Comparison of ENCODE assay signal across 8 cellular contexts in the genomic region with DNA sequence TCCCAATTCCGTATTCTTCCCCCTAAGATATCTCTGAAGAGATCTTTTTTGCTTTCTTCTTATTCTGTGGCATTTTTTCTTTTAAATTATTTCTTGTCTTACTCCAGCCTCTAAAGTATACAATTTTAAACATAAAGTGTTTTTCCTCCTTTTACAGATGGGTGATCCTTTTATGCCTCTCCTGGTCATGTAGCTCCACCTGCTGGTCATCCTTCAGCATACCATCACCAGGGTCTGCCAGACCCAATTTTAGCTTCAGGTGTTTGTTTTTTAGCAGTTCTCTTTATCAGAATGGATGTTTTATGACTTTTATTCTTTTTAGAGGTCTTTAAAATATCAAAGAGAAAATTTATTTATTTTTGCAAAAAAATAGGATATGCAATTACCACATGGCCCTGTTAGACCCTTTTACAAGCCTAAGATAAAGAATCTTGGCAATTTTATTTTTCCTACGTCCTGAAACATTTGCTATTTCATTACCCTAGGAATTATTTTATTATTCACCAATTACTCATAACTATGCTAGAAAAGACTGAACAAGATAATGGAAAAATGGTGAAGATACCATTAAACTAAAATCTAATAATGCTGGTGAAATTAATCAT. TPM values are rescaled to one million over a fixed set of nuclear protein-coding genes. Genes with fewer than 3 reads are reported as not detected.
DNase-seq lines count a peak whose midpoint lies in the region; ATAC-seq and TF ChIP-seq lines count a peak whose summit lies in the region.

No MANE protein-coding gene starts in this region.

- TF ChIP-seq POLR2A in heart left ventricle (IDR thresholded peaks at IDR 0.05): no peak

- peaks cover 7% of the 10 kb centered on the region; the same call in 1 of the 2 replicates for H3K36me3 ChIP-seq in Karpas-422 (ENCODE audit: insufficient read depth, low read length)
- peaks cover 0 to 7% (median under 1%) of the 10 kb centered on the region in 9 donors for H3K36me3 ChIP-seq in heart left ventricle

- H3K4me3 Mint-ChIP-seq in activated naive CD8-positive, alpha-beta T cell treated with anti-CD3 and anti-CD28 coated beads for 36 hours: no peak overlapping the region

- H3K27me3 Mint-ChIP-seq in activated naive CD8-positive, alpha-beta T cell treated with anti-CD3 and anti-CD28 coated beads for 36 hours: no peaks in the 10 kb centered on the region

- H3K9ac ChIP-seq in Karpas-422 (ENCODE audit: low read length): no peak overlapping the region

- no peaks in the 10 kb centered on the region for H3K9me2 ChIP-seq in Karpas-422 (replicated peaks; ENCODE audit: insufficient read depth, low read length)

- ATAC-seq in GM21423 (IDR thresholded peaks at IDR 0.05; ENCODE audit: unreplicated experiment): peak; percentile 67
- peak in 3 of 4 donors; percentile 50 to 71 (median 64) for ATAC-seq in heart left ventricle

- peaks cover 5% of the 10 kb centered on the region for H3K36me3 Mint-ChIP-seq in activated naive CD8-positive, alpha-beta T cell treated with anti-CD3 and anti-CD28 coated beads for 36 hours

- H3K9me3 ChIP-seq in Karpas-422 (ENCODE audit: low read length): no peaks in the 10 kb centered on the region
- H3K9me3 ChIP-seq in heart left ventricle: no peaks in the 10 kb centered on the region

- intact Hi-C loops in heart left ventricle (cut with DNase I): loop anchor here (1.0 to 10.0 kb wide), 17 partner anchors 224 to 1447 kb away; partner anchors contain the start of gene RNF152 (in 1 of the 10)

- no peaks in the 10 kb centered on the region for H4K20me1 ChIP-seq in Karpas-422 (ENCODE audit: insufficient read depth, low read depth, low read length)

- H3K27me3 ChIP-seq in Karpas-422 (ENCODE audit: low read length) (no peaks in the 10 kb centered on the region), heart left ventricle (no peaks in the 10 kb centered on the region)

- H3K4me1 ChIP-seq in Karpas-422 (ENCODE audit: low read length) (no peaks in the 10 kb centered on the region), heart left ventricle (no peaks in the 10 kb centered on the region)

- no peak overlapping the region for H2AFZ ChIP-seq in Karpas-422 (ENCODE audit: low read length)

- DNase-seq in DMS 273 treated with DMSO at 0.1 percent for 48 hours (lab: John Stamatoyannopoulos, UW) (peak; percentile 22), Karpas-422 (peak; percentile 88), SK-MEL-5 (ENCODE audit: low read depth, low spot score) (peak; percentile 68), heart left ventricle (peak in 4 of 5 donors; percentile 30 to 53 (median 40)), retinal pigment epithelial cell (ENCODE audit: low read depth) (peak; percentile 32), T1000 (lab: John Stamatoyannopoulos, UW) (no peak)
- DNase-seq in activated naive CD8-positive, alpha-beta T cell treated with anti-CD3 and anti-CD28 coated beads for 36 hours: peak; percentile 44

- H3K27ac ChIP-seq in Karpas-422 (ENCODE audit: low read length) (no peak overlapping the region), heart left ventricle (no peak overlapping the region)

- no peak overlapping the region for H3K27ac Mint-ChIP-seq in activated naive CD8-positive, alpha-beta T cell treated with anti-CD3 and anti-CD28 coated beads for 36 hours

- H3K79me2 ChIP-seq in Karpas-422 (ENCODE audit: low read length): peaks cover 4% of the 10 kb centered on the region; the same call in 1 of the 2 replicates

- in situ Hi-C loops in SK-MEL-5 (cut with HindIII; ENCODE audit: low pct_unique_long_range_greater_than_20kb, low sequenced_read_pairs): no loop called here

- H3K4me1 Mint-ChIP-seq in activated naive CD8-positive, alpha-beta T cell treated with anti-CD3 and anti-CD28 coated beads for 36 hours: peaks cover 3% of the 10 kb centered on the region

- TF ChIP-seq CTCF in heart left ventricle (IDR thresholded peaks at IDR 0.05) (peak; percentile 81 to 98 (median 94)), retinal pigment epithelial cell (conservative IDR thresholded peaks at IDR 0.05; ENCODE audit: low read depth, low read length) (peak; percentile 88)

- no peak overlapping the region for H3K4me2 ChIP-seq in Karpas-422 (ENCODE audit: low read depth, low read length, poor library complexity, severe bottlenecking)

- 79 to 87% (median 83%) methylated on average over 2 of the region's 2 CpGs for WGBS in heart left ventricle, 4 donors

- H3K9me3 Mint-ChIP-seq in activated naive CD8-positive, alpha-beta T cell treated with anti-CD3 and anti-CD28 coated beads for 36 hours: no peaks in the 10 kb centered on the region

- H3K4me3 ChIP-seq in Karpas-422 (ENCODE audit: low read length): no peak overlapping the region
- H3K4me3 ChIP-seq in heart left ventricle: no peak overlapping the region
- H3K4me3 ChIP-seq in retinal pigment epithelial cell (ENCODE audit: low read length): no peak overlapping the region

RNA-seq across cellular contexts. Expression of gene PIGN, which starts 55.4 kb away (rescaled TPM):
- 33.8 and 68.5 TPM in 2 replicates for total RNA-seq in Karpas-422 (2014; rRNA removed; shearing (Covaris generic); ENCODE audit: low replicate concordance)
- 32.9 TPM in 2 replicates for total RNA-seq in SK-MEL-5 (2014; rRNA removed; shearing (Covaris generic))
- 14.5 and 19.4 TPM in 2 replicates for polyA plus RNA-seq in SK-MEL-5 (2015; cell fraction: cytosol; rRNA removed)
- 13.7 and 18.1 TPM in 2 replicates for polyA plus RNA-seq in SK-MEL-5 (2015; cell fraction: nucleus; rRNA removed)
- 10 to 100 TPM; 21.5 to 25.0 TPM for total RNA-seq in activated naive CD8-positive, alpha-beta T cell treated with anti-CD3 and anti-CD28 coated beads for 36 hours
- total RNA-seq in heart left ventricle: 10 to 100 TPM; 16.6 to 29.6 (median 23.3) TPM
- polyA plus RNA-seq in heart left ventricle: 10 to 100 TPM in 1 of 2 donors, 1 to 10 TPM in 1; 4.3 to 10.6 TPM

RNA-seq across cellular contexts. Expression of gene RELCH, which starts 55.6 kb away (rescaled TPM):
- total RNA-seq in Karpas-422 (2014; rRNA removed; shearing (Covaris generic); ENCODE audit: low replicate concordance): 39.4 and 91.9 TPM in 2 replicates
- 16.7 and 31.0 TPM in 2 replicates for total RNA-seq in SK-MEL-5 (2014; rRNA removed; shearing (Covaris generic))
- polyA plus RNA-seq in SK-MEL-5 (2015; cell fraction: cytosol; rRNA removed): 13.4 and 16.0 TPM in 2 replicates
- polyA plus RNA-seq in SK-MEL-5 (2015; cell fraction: nucleus; rRNA removed): 58.1 and 64.9 TPM in 2 replicates
- total RNA-seq in activated naive CD8-positive, alpha-beta T cell treated with anti-CD3 and anti-CD28 coated beads for 36 hours: 10 to 100 TPM; 13.5 to 13.9 TPM
- 10 to 100 TPM; 11.6 to 24.8 (median 15.2) TPM for total RNA-seq in heart left ventricle
- polyA plus RNA-seq in heart left ventricle: 1 to 10 TPM; 7.4 to 9.0 TPM
